1 cellular context compared by ENCODE assay signal in genomic region chr2:46988733-46989481, GRCh38.
TF ChIP-seq lines count a peak whose summit lies in the region.

No MANE protein-coding gene starts in this region.

TF ChIP-seq in HepG2, 621 proteins besides CTCF, POLR2A, EP300 and RAD21 (continued from another document and continues in another):
- TF ChIP-seq ZNF496 (CRISPR knock-in tag; IDR thresholded peaks at IDR 0.05; ENCODE audit: insufficient replicate concordance) (no peak), SRSF4 (IDR thresholded peaks at IDR 0.05; ENCODE audit: low read depth, low read length, poor library complexity, severe bottlenecking) (no peak), ZFP1 (CRISPR knock-in tag; IDR thresholded peaks at IDR 0.05) (no peak), RNF219 (CRISPR knock-in tag; IDR thresholded peaks at IDR 0.05) (no peak), ZNF597 (CRISPR knock-in tag; IDR thresholded peaks at IDR 0.05) (no peak), STAT6 (CRISPR knock-in tag; IDR thresholded peaks at IDR 0.05; ENCODE audit: borderline replicate concordance) (no peak), ZUFSP (CRISPR knock-in tag; IDR thresholded peaks at IDR 0.05; ENCODE audit: borderline replicate concordance) (no peak), ZNF503 (CRISPR knock-in tag; IDR thresholded peaks at IDR 0.05) (no peak), TCF7 (IDR thresholded peaks at IDR 0.05; ENCODE audit: low read depth) (peak; percentile 40; the same call in 1 of the 2 replicates), ZNF710 (CRISPR knock-in tag; IDR thresholded peaks at IDR 0.05; ENCODE audit: borderline replicate concordance) (no peak), ZNF678 (CRISPR knock-in tag; IDR thresholded peaks at IDR 0.05) (no peak), FOXM1 (CRISPR knock-in tag; IDR thresholded peaks at IDR 0.05) (no peak), PRPF4 (IDR thresholded peaks at IDR 0.05; ENCODE audit: low read depth, low read length, poor library complexity, severe bottlenecking) (no peak), HNF4G (IDR thresholded peaks at IDR 0.05; ENCODE audit: borderline replicate concordance, low read depth, low read length) (no peak), HNF4G (CRISPR knock-in tag; IDR thresholded peaks at IDR 0.05; ENCODE audit: borderline replicate concordance, low read depth) (no peak), ZNF83 (CRISPR knock-in tag; IDR thresholded peaks at IDR 0.05; ENCODE audit: borderline replicate concordance) (no peak), DZIP1 (CRISPR knock-in tag; IDR thresholded peaks at IDR 0.05) (no peak), SKIL (CRISPR knock-in tag; IDR thresholded peaks at IDR 0.05; ENCODE audit: borderline replicate concordance) (no peak), PAWR (CRISPR knock-in tag; IDR thresholded peaks at IDR 0.05; ENCODE audit: borderline replicate concordance) (0 out of 2 replicates have a peak, but pooled peaks have one; percentile 31), HMGA1 (CRISPR knock-in tag; conservative IDR thresholded peaks at IDR 0.05) (no peak), ARNT (IDR thresholded peaks at IDR 0.05) (no peak), ZBTB21 (CRISPR knock-in tag; IDR thresholded peaks at IDR 0.05) (no peak), KAT2B (IDR thresholded peaks at IDR 0.05; ENCODE audit: borderline replicate concordance, low read depth, low read length) (no peak), ZBTB4 (CRISPR knock-in tag; IDR thresholded peaks at IDR 0.05; ENCODE audit: borderline replicate concordance) (no peak), ZBTB38 (CRISPR knock-in tag; IDR thresholded peaks at IDR 0.05) (peak; percentile 88), HNF1A (IDR thresholded peaks at IDR 0.05; ENCODE audit: low read depth) (no peak), HNF1A (CRISPR knock-in tag; IDR thresholded peaks at IDR 0.05; ENCODE audit: borderline replicate concordance) (peak; percentile 51; the same call in 1 of the 2 replicates), ZNF30 (CRISPR knock-in tag; IDR thresholded peaks at IDR 0.05) (no peak), ZMYM3 (CRISPR knock-in tag; IDR thresholded peaks at IDR 0.05) (peak; percentile 67; the same call in 1 of the 2 replicates)
